1 cellular context compared by ENCODE assay signal in the genomic region with DNA sequence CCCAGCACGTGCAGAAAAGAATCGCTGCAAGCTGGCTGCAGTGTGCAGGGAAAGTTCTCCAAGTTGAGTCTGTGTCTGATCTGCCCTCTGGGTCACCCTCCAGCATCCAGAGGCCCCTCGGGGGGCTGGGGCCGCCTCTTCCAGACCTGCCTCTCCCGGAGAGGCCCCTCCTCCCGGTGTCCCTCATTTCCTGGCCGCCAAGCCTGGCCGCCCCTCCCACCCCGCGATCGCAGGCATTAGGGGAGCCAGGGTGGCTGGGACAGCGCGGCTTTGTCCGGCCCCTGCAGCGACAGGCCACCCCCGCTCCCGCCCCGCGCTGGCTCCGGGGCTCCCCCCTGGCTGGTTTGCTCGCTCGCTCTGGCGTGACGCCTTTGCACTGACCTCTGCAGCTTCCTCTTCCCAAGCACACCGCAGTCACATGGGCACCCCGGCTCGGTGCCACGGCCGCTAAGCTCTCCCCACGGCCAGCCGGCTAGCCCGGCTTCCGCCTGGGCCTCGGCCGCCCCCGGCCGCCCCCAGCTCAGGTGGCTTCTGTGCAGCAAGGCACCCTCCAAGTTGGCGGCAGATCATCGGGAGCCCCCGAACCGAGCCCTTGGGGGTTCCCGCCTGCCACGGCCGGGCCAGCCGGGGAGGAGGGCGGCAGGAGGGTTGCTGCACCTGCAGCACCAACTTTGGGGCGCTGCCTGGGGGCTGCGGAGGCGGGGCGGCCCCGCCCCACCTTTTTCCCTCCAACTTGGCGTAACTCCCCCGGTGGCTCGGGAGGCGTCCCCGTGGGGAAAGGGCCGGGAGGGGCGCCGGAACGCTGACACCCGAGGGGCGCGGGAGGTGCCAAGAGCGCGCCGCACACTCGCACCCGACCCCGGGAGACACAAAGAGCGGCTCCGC.
TF ChIP-seq lines count a peak whose summit lies in the region.

No MANE protein-coding gene starts in this region.

TF ChIP-seq in HepG2, 621 proteins besides CTCF, POLR2A, EP300 and RAD21 (continued from another document and continues in another):
- TF ChIP-seq FOXO1 (CRISPR knock-in tag; IDR thresholded peaks at IDR 0.05) (no peak; the same call in 1 of the 2 replicates), ZNF790 (CRISPR knock-in tag; IDR thresholded peaks at IDR 0.05; ENCODE audit: borderline replicate concordance) (no peak), NFRKB (IDR thresholded peaks at IDR 0.05) (no peak), SMARCC2 (IDR thresholded peaks at IDR 0.05) (no peak), ZNF709 (CRISPR knock-in tag; IDR thresholded peaks at IDR 0.05) (no peak), ZNF234 (CRISPR knock-in tag; conservative IDR thresholded peaks at IDR 0.05) (no peak; the same call in 1 of the 2 replicates), RARG (CRISPR knock-in tag; IDR thresholded peaks at IDR 0.05; ENCODE audit: low read depth) (peak; percentile 57; the same call in 1 of the 2 replicates), EHMT2 (IDR thresholded peaks at IDR 0.05; ENCODE audit: borderline replicate concordance, low read depth, low read length) (no peak), ZNF589 (CRISPR knock-in tag; conservative IDR thresholded peaks at IDR 0.05) (no peak; the same call in 1 of the 2 replicates), ZNF329 (CRISPR knock-in tag; IDR thresholded peaks at IDR 0.05; ENCODE audit: low read depth) (peak; percentile 71; the same call in 1 of the 2 replicates), ZNF160 (CRISPR knock-in tag; IDR thresholded peaks at IDR 0.05) (0 out of 2 replicates have a peak, but pooled peaks have one; percentile 39), REL (CRISPR knock-in tag; conservative IDR thresholded peaks at IDR 0.05) (0 out of 2 replicates have a peak, but pooled peaks have one; percentile 46), ZBTB1 (CRISPR knock-in tag; IDR thresholded peaks at IDR 0.05; ENCODE audit: borderline replicate concordance) (no peak), SMAD9 (CRISPR knock-in tag; IDR thresholded peaks at IDR 0.05) (no peak), ZNF431 (CRISPR knock-in tag; IDR thresholded peaks at IDR 0.05; ENCODE audit: borderline replicate concordance, low read depth) (0 out of 2 replicates have a peak, but pooled peaks have one; percentile 48), TRIM24 (CRISPR knock-in tag; IDR thresholded peaks at IDR 0.05) (no peak), ISX (CRISPR knock-in tag; conservative IDR thresholded peaks at IDR 0.05) (0 out of 2 replicates have a peak, but pooled peaks have one; percentile 46), ZNF251 (CRISPR knock-in tag; IDR thresholded peaks at IDR 0.05) (no peak), TOPORS (CRISPR knock-in tag; IDR thresholded peaks at IDR 0.05) (no peak)
- TF ChIP-seq, protein P1, sequence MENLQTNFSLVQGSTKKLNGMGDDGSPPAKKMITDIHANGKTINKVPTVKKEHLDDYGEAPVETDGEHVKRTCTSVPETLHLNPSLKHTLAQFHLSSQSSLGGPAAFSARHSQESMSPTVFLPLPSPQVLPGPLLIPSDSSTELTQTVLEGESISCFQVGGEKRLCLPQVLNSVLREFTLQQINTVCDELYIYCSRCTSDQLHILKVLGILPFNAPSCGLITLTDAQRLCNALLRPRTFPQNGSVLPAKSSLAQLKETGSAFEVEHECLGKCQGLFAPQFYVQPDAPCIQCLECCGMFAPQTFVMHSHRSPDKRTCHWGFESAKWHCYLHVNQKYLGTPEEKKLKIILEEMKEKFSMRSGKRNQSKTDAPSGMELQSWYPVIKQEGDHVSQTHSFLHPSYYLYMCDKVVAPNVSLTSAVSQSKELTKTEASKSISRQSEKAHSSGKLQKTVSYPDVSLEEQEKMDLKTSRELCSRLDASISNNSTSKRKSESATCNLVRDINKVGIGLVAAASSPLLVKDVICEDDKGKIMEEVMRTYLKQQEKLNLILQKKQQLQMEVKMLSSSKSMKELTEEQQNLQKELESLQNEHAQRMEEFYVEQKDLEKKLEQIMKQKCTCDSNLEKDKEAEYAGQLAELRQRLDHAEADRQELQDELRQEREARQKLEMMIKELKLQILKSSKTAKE (CRISPR knock-in tag; IDR thresholded peaks at IDR 0.05; ENCODE audit: borderline replicate concordance): 0 out of 2 replicates have a peak, but pooled peaks have one; percentile 12
- TF ChIP-seq, protein P2, sequence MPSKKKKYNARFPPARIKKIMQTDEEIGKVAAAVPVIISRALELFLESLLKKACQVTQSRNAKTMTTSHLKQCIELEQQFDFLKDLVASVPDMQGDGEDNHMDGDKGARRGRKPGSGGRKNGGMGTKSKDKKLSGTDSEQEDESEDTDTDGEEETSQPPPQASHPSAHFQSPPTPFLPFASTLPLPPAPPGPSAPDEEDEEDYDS (CRISPR knock-in tag; IDR thresholded peaks at IDR 0.05): peak; percentile 66; the same call in 1 of the 2 replicates
- TF ChIP-seq, protein P3, sequence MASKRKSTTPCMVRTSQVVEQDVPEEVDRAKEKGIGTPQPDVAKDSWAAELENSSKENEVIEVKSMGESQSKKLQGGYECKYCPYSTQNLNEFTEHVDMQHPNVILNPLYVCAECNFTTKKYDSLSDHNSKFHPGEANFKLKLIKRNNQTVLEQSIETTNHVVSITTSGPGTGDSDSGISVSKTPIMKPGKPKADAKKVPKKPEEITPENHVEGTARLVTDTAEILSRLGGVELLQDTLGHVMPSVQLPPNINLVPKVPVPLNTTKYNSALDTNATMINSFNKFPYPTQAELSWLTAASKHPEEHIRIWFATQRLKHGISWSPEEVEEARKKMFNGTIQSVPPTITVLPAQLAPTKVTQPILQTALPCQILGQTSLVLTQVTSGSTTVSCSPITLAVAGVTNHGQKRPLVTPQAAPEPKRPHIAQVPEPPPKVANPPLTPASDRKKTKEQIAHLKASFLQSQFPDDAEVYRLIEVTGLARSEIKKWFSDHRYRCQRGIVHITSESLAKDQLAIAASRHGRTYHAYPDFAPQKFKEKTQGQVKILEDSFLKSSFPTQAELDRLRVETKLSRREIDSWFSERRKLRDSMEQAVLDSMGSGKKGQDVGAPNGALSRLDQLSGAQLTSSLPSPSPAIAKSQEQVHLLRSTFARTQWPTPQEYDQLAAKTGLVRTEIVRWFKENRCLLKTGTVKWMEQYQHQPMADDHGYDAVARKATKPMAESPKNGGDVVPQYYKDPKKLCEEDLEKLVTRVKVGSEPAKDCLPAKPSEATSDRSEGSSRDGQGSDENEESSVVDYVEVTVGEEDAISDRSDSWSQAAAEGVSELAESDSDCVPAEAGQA (IDR thresholded peaks at IDR 0.05; ENCODE audit: low read depth): no peak
- TF ChIP-seq, protein P3 (CRISPR knock-in tag; IDR thresholded peaks at IDR 0.05; ENCODE audit: borderline replicate concordance): peak; percentile 71; the same call in 1 of the 2 replicates
- TF ChIP-seq, protein P4, sequence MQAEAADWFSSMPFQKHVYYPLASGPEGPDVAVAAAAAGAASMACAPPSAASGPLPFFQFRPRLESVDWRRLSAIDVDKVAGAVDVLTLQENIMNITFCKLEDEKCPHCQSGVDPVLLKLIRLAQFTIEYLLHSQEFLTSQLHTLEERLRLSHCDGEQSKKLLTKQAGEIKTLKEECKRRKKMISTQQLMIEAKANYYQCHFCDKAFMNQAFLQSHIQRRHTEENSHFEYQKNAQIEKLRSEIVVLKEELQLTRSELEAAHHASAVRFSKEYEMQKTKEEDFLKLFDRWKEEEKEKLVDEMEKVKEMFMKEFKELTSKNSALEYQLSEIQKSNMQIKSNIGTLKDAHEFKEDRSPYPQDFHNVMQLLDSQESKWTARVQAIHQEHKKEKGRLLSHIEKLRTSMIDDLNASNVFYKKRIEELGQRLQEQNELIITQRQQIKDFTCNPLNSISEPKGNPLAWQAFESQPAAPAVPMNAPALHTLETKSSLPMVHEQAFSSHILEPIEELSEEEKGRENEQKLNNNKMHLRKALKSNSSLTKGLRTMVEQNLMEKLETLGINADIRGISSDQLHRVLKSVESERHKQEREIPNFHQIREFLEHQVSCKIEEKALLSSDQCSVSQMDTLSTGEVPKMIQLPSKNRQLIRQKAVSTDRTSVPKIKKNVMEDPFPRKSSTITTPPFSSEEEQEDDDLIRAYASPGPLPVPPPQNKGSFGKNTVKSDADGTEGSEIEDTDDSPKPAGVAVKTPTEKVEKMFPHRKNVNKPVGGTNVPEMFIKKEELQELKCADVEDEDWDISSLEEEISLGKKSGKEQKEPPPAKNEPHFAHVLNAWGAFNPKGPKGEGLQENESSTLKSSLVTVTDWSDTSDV (CRISPR knock-in tag; IDR thresholded peaks at IDR 0.05): peak; percentile 94
- TF ChIP-seq, protein P5, sequence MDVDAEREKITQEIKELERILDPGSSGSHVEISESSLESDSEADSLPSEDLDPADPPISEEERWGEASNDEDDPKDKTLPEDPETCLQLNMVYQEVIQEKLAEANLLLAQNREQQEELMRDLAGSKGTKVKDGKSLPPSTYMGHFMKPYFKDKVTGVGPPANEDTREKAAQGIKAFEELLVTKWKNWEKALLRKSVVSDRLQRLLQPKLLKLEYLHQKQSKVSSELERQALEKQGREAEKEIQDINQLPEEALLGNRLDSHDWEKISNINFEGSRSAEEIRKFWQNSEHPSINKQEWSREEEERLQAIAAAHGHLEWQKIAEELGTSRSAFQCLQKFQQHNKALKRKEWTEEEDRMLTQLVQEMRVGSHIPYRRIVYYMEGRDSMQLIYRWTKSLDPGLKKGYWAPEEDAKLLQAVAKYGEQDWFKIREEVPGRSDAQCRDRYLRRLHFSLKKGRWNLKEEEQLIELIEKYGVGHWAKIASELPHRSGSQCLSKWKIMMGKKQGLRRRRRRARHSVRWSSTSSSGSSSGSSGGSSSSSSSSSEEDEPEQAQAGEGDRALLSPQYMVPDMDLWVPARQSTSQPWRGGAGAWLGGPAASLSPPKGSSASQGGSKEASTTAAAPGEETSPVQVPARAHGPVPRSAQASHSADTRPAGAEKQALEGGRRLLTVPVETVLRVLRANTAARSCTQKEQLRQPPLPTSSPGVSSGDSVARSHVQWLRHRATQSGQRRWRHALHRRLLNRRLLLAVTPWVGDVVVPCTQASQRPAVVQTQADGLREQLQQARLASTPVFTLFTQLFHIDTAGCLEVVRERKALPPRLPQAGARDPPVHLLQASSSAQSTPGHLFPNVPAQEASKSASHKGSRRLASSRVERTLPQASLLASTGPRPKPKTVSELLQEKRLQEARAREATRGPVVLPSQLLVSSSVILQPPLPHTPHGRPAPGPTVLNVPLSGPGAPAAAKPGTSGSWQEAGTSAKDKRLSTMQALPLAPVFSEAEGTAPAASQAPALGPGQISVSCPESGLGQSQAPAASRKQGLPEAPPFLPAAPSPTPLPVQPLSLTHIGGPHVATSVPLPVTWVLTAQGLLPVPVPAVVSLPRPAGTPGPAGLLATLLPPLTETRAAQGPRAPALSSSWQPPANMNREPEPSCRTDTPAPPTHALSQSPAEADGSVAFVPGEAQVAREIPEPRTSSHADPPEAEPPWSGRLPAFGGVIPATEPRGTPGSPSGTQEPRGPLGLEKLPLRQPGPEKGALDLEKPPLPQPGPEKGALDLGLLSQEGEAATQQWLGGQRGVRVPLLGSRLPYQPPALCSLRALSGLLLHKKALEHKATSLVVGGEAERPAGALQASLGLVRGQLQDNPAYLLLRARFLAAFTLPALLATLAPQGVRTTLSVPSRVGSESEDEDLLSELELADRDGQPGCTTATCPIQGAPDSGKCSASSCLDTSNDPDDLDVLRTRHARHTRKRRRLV (CRISPR knock-in tag; IDR thresholded peaks at IDR 0.05): peak; percentile 70; the same call in 1 of the 2 replicates
- TF ChIP-seq, protein P6, sequence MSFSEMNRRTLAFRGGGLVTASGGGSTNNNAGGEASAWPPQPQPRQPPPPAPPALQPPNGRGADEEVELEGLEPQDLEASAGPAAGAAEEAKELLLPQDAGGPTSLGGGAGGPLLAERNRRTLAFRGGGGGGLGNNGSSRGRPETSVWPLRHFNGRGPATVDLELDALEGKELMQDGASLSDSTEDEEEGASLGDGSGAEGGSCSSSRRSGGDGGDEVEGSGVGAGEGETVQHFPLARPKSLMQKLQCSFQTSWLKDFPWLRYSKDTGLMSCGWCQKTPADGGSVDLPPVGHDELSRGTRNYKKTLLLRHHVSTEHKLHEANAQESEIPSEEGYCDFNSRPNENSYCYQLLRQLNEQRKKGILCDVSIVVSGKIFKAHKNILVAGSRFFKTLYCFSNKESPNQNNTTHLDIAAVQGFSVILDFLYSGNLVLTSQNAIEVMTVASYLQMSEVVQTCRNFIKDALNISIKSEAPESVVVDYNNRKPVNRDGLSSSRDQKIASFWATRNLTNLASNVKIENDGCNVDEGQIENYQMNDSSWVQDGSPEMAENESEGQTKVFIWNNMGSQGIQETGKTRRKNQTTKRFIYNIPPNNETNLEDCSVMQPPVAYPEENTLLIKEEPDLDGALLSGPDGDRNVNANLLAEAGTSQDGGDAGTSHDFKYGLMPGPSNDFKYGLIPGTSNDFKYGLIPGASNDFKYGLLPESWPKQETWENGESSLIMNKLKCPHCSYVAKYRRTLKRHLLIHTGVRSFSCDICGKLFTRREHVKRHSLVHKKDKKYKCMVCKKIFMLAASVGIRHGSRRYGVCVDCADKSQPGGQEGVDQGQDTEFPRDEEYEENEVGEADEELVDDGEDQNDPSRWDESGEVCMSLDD (CRISPR knock-in tag; IDR thresholded peaks at IDR 0.05; ENCODE audit: borderline replicate concordance): peak; percentile 95; the same call in 1 of the 2 replicates
- TF ChIP-seq, protein P7, sequence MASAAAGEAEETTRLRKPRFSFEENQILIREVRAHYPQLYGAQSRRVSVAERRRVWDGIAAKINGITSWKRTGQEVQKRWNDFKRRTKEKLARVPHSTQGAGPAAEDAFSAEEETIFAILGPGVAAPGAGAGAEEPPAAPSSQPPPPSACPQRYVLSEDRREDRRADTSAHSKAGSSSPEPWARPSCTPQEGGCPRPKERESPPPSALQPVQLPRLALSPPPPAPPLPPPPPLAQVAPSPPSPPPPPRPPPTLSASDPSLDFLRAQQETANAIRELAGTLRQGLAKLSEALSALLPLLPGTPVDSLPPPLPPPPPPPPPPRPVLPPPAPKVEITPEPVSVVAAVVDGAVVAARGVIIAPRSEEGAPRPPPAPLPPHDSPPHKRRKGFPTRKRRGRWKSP (CRISPR knock-in tag; IDR thresholded peaks at IDR 0.05): peak; percentile 95
- TF ChIP-seq, protein P8, sequence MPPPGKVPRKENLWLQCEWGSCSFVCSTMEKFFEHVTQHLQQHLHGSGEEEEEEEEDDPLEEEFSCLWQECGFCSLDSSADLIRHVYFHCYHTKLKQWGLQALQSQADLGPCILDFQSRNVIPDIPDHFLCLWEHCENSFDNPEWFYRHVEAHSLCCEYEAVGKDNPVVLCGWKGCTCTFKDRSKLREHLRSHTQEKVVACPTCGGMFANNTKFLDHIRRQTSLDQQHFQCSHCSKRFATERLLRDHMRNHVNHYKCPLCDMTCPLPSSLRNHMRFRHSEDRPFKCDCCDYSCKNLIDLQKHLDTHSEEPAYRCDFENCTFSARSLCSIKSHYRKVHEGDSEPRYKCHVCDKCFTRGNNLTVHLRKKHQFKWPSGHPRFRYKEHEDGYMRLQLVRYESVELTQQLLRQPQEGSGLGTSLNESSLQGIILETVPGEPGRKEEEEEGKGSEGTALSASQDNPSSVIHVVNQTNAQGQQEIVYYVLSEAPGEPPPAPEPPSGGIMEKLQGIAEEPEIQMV (CRISPR knock-in tag; IDR thresholded peaks at IDR 0.05; ENCODE audit: low read depth): 0 out of 2 replicates have a peak, but pooled peaks have one; percentile 35
